Comparison of ENCODE assay signal across 18 cellular contexts in the genomic region with DNA sequence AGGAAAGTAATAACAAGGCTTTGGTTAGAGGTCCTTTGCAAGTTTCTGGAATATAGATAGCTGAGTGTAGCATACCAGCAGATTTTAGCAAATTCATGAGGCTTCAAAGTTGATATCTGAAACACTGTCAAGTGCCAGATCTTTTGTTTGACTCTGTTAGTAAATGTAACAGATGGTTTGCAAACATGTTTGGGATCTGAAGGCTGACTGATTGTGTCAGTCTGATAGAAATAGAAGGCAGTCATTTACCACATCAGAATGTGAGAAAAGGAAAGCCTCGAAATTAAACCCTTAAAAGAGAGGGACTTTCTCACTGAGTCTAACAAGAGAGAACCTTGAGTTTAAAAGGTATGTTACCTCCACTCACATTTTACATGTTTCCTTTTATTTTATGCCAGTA.
DNase-seq lines count a peak whose midpoint lies in the region; ATAC-seq and TF ChIP-seq lines count a peak whose summit lies in the region.
"Had no signal": no experiment of that assay in that cellular context is flagged by ENCODE, and none has a peak within 500 bp of the region (broad histone marks: within the 10 kb centered on the region; RNA-seq: fewer than 3 reads in every experiment).

No MANE protein-coding gene starts in this region.

- 75% methylated on average over 1 of the region's 1 CpG for WGBS in mammary epithelial cell (ENCODE audit: low coverage, missing lambda C conversion rate)

- no peaks in the 10 kb centered on the region for H3K27me3 ChIP-seq in neural cell (ENCODE audit: insufficient read depth, low read depth, low read length)
- no peaks in the 10 kb centered on the region for H3K27me3 ChIP-seq in ascending aorta
- no peaks in the 10 kb centered on the region for H3K27me3 ChIP-seq in mammary epithelial cell (ENCODE audit: insufficient read depth, low read length)
- H3K27me3 ChIP-seq: BE2C; BLaER1 treated with 17β-estradiol and CSF1 and Interleukin-3, amounts not matched to agents 10 nM and 100 nM had no signal

- no peaks in the 10 kb centered on the region for H3K36me3 ChIP-seq in neural cell (ENCODE audit: insufficient read depth, low read length)
- no peaks in the 10 kb centered on the region for H3K36me3 ChIP-seq in ascending aorta
- H3K36me3 ChIP-seq in mammary epithelial cell (ENCODE audit: insufficient read depth, low read length), result no peaks in the 10 kb centered on the region
- H3K36me3 ChIP-seq: BE2C; BLaER1 treated with 17β-estradiol and CSF1 and Interleukin-3, amounts not matched to agents 10 nM and 100 nM had no signal

- no peaks in the 10 kb centered on the region for H3K9me2 ChIP-seq in neural cell (ENCODE audit: insufficient read depth, low read length)

- no TSS peak for BruUV-seq in mammary epithelial cell (replicated peaks; lab: Mats Ljungman, UMichigan)

- H2AFZ ChIP-seq in neural cell (ENCODE audit: low read depth, low read length) (no peak overlapping the region), mammary epithelial cell (ENCODE audit: low read depth, low read length) (no peak overlapping the region)
- H2AFZ ChIP-seq: GM23248 had no signal

- H3K4me1 ChIP-seq in ascending aorta (no peaks in the 10 kb centered on the region), mammary epithelial cell (ENCODE audit: insufficient read depth, low read length) (peaks cover 2% of the 10 kb centered on the region)
- H3K4me1 ChIP-seq: BE2C; BLaER1 treated with 17β-estradiol and CSF1 and Interleukin-3, amounts not matched to agents 10 nM and 100 nM had no signal

- TF ChIP-seq RAD21 in neural cell (conservative IDR thresholded peaks at IDR 0.05), result no peak

- H3K9ac ChIP-seq in neural cell (ENCODE audit: low read length) (no peak overlapping the region), mammary epithelial cell (ENCODE audit: insufficient read depth, low read length) (no peak overlapping the region)
- H3K9ac ChIP-seq: BLaER1 treated with 17β-estradiol and CSF1 and Interleukin-3, amounts not matched to agents 10 nM and 100 nM; GM23248 had no signal

- in situ Hi-C loops in mammary epithelial cell (cut with MboI; ENCODE audit: low sequenced_read_pairs in 2 of 2), result no loop called here

- H3K4me2 ChIP-seq in neural cell (ENCODE audit: low read length) (no peak overlapping the region), mammary epithelial cell (ENCODE audit: insufficient read depth, low read depth, low read length) (no peak overlapping the region)
- H3K4me2 ChIP-seq: BLaER1 treated with 17β-estradiol and CSF1 and Interleukin-3, amounts not matched to agents 10 nM and 100 nM had no signal

- no peak for TF ChIP-seq CTCF in neural cell (IDR thresholded peaks at IDR 0.05; ENCODE audit: poor library complexity, severe bottlenecking)
- no peak for TF ChIP-seq CTCF in ascending aorta (IDR thresholded peaks at IDR 0.05)
- TF ChIP-seq CTCF in mammary epithelial cell (conservative IDR thresholded peaks at IDR 0.05 in 1 of 2, IDR thresholded peaks at IDR 0.05 in 1 of 2; ENCODE audit: extremely low read depth in 1 of 2, insufficient read depth in 1 of 2, low read depth in 1 of 2, low read length in 2 of 2), result no peak

- intact Hi-C loops in ascending aorta (cut with DNase I) (no loop called here), mammary epithelial cell (cut with micrococcal nuclease) (no loop called here)

- H3K79me2 ChIP-seq in neural cell (replicated peaks; ENCODE audit: insufficient read depth, low read length) (no peaks in the 10 kb centered on the region), mammary epithelial cell (ENCODE audit: insufficient read depth, low read length) (no peaks in the 10 kb centered on the region)

- peak; percentile 42 for TF ChIP-seq EP300 in neural cell (conservative IDR thresholded peaks at IDR 0.05; ENCODE audit: poor library complexity, severe bottlenecking)

- CTCF ChIA-PET in mammary epithelial cell (lab: Charles Lee; ENCODE audit: low non-redundant PET), result no interaction called here

- H3K27ac ChIP-seq in neural cell (ENCODE audit: low read length), result no peak overlapping the region
- H3K27ac ChIP-seq in ascending aorta, result no peak overlapping the region
- no peak overlapping the region for H3K27ac ChIP-seq in mammary epithelial cell (ENCODE audit: insufficient read depth, low read depth, low read length)
- H3K27ac ChIP-seq: BLaER1 treated with 17β-estradiol and CSF1 and Interleukin-3, amounts not matched to agents 10 nM and 100 nM; GM23248 had no signal

- no peaks in the 10 kb centered on the region for H4K20me1 ChIP-seq in neural cell (ENCODE audit: insufficient read depth)
- H4K20me1 ChIP-seq in mammary epithelial cell (ENCODE audit: insufficient read depth, low read length), result no peaks in the 10 kb centered on the region
- H4K20me1 ChIP-seq: BLaER1 treated with 17β-estradiol and CSF1 and Interleukin-3, amounts not matched to agents 10 nM and 100 nM had no signal

- no peaks in the 10 kb centered on the region for H3F3A ChIP-seq in neural cell (ENCODE audit: insufficient read depth, low read length, poor library complexity, severe bottlenecking)

- H3K9me3 ChIP-seq in neural cell (ENCODE audit: low read length) (no peaks in the 10 kb centered on the region), ascending aorta (no peaks in the 10 kb centered on the region), mammary epithelial cell (replicated peaks; ENCODE audit: insufficient read depth, low read length) (no peaks in the 10 kb centered on the region)
- H3K9me3 ChIP-seq: BE2C; BLaER1 treated with 17β-estradiol and CSF1 and Interleukin-3, amounts not matched to agents 10 nM and 100 nM had no signal

- H3K4me3 ChIP-seq in neural cell (ENCODE audit: low read length), result no peak overlapping the region
- no peak overlapping the region for H3K4me3 ChIP-seq in ascending aorta
- no peak overlapping the region for H3K4me3 ChIP-seq in mammary epithelial cell (replicated peaks in 1 of 3; ENCODE audit: insufficient read depth in 1 of 3, low read depth in 2 of 3, low read length in 3 of 3)
- H3K4me3 ChIP-seq: BLaER1 treated with 17β-estradiol and CSF1 and Interleukin-3, amounts not matched to agents 10 nM and 100 nM; GM23248 had no signal

- DNase-seq in Ammon's horn (ENCODE audit: low spot score) (peak; percentile 51), DMS 273 treated with DMSO at 0.1 percent for 48 hours (lab: John Stamatoyannopoulos, UW) (peak; percentile 6), NCI-H1694 treated with DMSO at 0.1 percent for 48 hours (lab: John Stamatoyannopoulos, UW) (peak; percentile 74), ascending aorta (ENCODE audit: low spot score in 2 of 2) (no peak), globus pallidus (ENCODE audit: low spot score) (no peak), mammary epithelial cell (no peak)
- DNase-seq: BE2C; CD4-positive, alpha-beta T cell; CD8-positive, alpha-beta memory T cell; DMS153; DND-41; GF-D8; GM23248; H7; HCEC 1CT had no signal

- ATAC-seq in HG03378 (IDR thresholded peaks at IDR 0.05; ENCODE audit: unreplicated experiment), result no peak

- dilution Hi-C loops in mammary epithelial cell (cut with HindIII; ENCODE audit: low sequenced_read_pairs), result no loop called here

TF ChIP-seq in neural cell, 6 proteins besides CTCF, POLR2A, EP300 and RAD21:
- TF ChIP-seq MXI1 (conservative IDR thresholded peaks at IDR 0.05; ENCODE audit: poor library complexity, severe bottlenecking) (no peak), EZH2 (IDR thresholded peaks at IDR 0.05; ENCODE audit: borderline replicate concordance, insufficient read depth, low read length, poor library complexity, severe bottlenecking) (no peak), POLR2AphosphoS5 (IDR thresholded peaks at IDR 0.05) (peak; percentile 63)
- TF ChIP-seq, protein P1, sequence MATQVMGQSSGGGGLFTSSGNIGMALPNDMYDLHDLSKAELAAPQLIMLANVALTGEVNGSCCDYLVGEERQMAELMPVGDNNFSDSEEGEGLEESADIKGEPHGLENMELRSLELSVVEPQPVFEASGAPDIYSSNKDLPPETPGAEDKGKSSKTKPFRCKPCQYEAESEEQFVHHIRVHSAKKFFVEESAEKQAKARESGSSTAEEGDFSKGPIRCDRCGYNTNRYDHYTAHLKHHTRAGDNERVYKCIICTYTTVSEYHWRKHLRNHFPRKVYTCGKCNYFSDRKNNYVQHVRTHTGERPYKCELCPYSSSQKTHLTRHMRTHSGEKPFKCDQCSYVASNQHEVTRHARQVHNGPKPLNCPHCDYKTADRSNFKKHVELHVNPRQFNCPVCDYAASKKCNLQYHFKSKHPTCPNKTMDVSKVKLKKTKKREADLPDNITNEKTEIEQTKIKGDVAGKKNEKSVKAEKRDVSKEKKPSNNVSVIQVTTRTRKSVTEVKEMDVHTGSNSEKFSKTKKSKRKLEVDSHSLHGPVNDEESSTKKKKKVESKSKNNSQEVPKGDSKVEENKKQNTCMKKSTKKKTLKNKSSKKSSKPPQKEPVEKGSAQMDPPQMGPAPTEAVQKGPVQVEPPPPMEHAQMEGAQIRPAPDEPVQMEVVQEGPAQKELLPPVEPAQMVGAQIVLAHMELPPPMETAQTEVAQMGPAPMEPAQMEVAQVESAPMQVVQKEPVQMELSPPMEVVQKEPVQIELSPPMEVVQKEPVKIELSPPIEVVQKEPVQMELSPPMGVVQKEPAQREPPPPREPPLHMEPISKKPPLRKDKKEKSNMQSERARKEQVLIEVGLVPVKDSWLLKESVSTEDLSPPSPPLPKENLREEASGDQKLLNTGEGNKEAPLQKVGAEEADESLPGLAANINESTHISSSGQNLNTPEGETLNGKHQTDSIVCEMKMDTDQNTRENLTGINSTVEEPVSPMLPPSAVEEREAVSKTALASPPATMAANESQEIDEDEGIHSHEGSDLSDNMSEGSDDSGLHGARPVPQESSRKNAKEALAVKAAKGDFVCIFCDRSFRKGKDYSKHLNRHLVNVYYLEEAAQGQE (IDR thresholded peaks at IDR 0.05; ENCODE audit: borderline replicate concordance), result no peak

Comparison
In these comparisons a context has a peak if more than half of its experiments do, and no peak if none do; other contexts are left out.
1. DNase-seq: peak in Ammon's horn (single experiment), DMS 273 treated with DMSO at 0.1 percent for 48 hours (single experiment) and NCI-H1694 treated with DMSO at 0.1 percent for 48 hours (single experiment); none in ascending aorta (0 of 2), globus pallidus (single experiment) and mammary epithelial cell (single experiment).